In the genomic region with DNA sequence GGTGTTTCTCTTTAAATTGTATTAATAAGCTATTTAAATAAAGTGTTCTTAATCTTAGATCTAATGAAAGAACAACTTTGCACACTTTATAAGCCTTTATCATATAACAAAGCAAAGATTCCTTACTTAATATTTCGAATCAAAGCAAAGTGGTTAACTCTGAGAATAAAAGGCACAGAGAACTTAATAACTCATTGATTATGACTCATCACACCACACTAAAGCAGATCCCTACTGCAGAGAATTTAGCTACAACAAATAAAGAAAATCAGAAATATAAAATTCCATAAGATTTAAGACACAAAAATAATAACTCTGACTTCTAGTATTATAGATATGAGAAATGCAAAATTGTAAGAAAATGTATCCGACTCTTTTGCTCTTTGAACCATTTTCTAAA, we compare ENCODE assay signal across 1 cellular context.
TF ChIP-seq lines count a peak whose summit lies in the region.

No MANE protein-coding gene starts in this region.

TF ChIP-seq in K562, 482 proteins besides CTCF, POLR2A, EP300 and RAD21 (continued from another document):
- TF ChIP-seq, protein P1, sequence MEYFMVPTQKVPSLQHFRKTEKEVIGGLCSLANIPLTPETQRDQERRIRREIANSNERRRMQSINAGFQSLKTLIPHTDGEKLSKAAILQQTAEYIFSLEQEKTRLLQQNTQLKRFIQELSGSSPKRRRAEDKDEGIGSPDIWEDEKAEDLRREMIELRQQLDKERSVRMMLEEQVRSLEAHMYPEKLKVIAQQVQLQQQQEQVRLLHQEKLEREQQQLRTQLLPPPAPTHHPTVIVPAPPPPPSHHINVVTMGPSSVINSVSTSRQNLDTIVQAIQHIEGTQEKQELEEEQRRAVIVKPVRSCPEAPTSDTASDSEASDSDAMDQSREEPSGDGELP (CRISPR knock-in tag; IDR thresholded peaks at IDR 0.05; ENCODE audit: borderline replicate concordance): no peak
